ENCODE assay signal across 16 cellular contexts in the genomic region with DNA sequence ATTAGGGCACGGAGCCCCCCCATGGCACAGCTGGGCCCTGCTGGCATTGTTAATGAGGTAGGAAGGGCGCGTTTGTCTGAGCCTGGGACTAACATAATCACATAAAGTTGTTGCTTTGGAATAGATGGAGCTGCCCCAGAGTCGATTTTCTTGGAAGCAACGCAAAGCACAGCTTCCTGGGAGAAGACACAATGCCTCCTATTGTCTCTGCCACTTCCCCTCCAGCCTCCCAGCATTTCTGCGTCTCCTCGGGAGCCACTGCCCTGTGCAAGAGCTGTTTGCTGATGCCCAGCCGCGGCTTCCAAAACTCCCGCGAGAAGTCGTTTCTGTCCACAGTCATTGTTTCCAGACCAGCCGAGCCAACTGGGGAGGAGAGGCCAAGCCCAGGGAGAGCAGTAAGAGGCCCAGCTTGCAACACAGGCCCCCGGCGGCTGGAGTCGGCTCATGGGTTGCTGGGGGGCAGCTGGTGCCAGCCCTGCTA. TPM values are rescaled to one million over a fixed set of nuclear protein-coding genes. Genes with fewer than 3 reads are reported as not detected.
DNase-seq lines count a peak whose midpoint lies in the region; ATAC-seq and TF ChIP-seq lines count a peak whose summit lies in the region.
"Had no signal": no experiment of that assay in that cellular context is flagged by ENCODE, and none has a peak within 500 bp of the region (broad histone marks: within the 10 kb centered on the region; RNA-seq: fewer than 3 reads in every experiment).

No MANE protein-coding gene starts in this region.

- DNase-seq in caudate nucleus (lab: John Stamatoyannopoulos, UW) (peak in 59 of 61 donors; percentile 19 to 91 (median 75)), right cardiac atrium (peak; percentile 76 to 82 (median 81)), psoas muscle (peak; percentile 50 to 86)
- DNase-seq in activated CD4-positive, alpha-beta T cell treated with anti-CD3 and anti-CD28 coated beads, Interleukin-2, amount 50 U/mL, for 4 hours: no peak
- DNase-seq: activated CD4-positive, alpha-beta memory T cell treated with anti-CD3 and anti-CD28 coated beads, Interleukin-2, amount 10 ng/mL, durations not matched to agents 7 days and 5 days; dermis blood vessel endothelial cell; KBM-7; lower lobe of right lung; NCI-H1417; NCI-H226 had no signal

- H3K9me3 ChIP-seq in BLaER1 treated with 17β-estradiol and CSF1 and Interleukin-3, amounts not matched to agents 10 nM and 100 nM (replicated peaks in 1 of 11): peaks cover 0 to 11% (median 9%) of the 10 kb centered on the region in 11 experiments; a peak in 13 of 22 replicates
- H3K9me3 ChIP-seq in right cardiac atrium (ENCODE audit: control insufficient read depth, low read length) (peaks cover 3% of the 10 kb centered on the region), psoas muscle (no peaks in the 10 kb centered on the region)
- H3K9me3 ChIP-seq: A549, lower lobe of right lung had no signal

- no peaks in the 10 kb centered on the region for H4K20me1 ChIP-seq in BLaER1 treated with 17β-estradiol and CSF1 and Interleukin-3, amounts not matched to agents 10 nM and 100 nM

- H3K4me3 ChIP-seq in BLaER1 treated with 17β-estradiol and CSF1 and Interleukin-3, amounts not matched to agents 10 nM and 100 nM: no peak overlapping the region
- H3K4me3 ChIP-seq in right cardiac atrium (ENCODE audit: low read length) (no peak overlapping the region), psoas muscle (no peak overlapping the region)
- H3K4me3 ChIP-seq: A549, lower lobe of right lung, SK-N-MC had no signal

- no peaks in the 10 kb centered on the region for H3K27me3 ChIP-seq in BLaER1 treated with 17β-estradiol and CSF1 and Interleukin-3, amounts not matched to agents 10 nM and 100 nM
- H3K27me3 ChIP-seq in right cardiac atrium (ENCODE audit: control insufficient read depth, insufficient read depth): no peaks in the 10 kb centered on the region
- H3K27me3 ChIP-seq in psoas muscle (ENCODE audit: insufficient read depth in 3 of 3, low read length in 2 of 3): peaks cover 0 to 13% (median 12%) of the 10 kb centered on the region in 3 donors

- TF ChIP-seq CTCF in psoas muscle (IDR thresholded peaks at IDR 0.05): no peak

- no peaks in the 10 kb centered on the region for H3K36me3 ChIP-seq in BLaER1 treated with 17β-estradiol and CSF1 and Interleukin-3, amounts not matched to agents 10 nM and 100 nM
- no peaks in the 10 kb centered on the region for H3K36me3 ChIP-seq in psoas muscle (ENCODE audit: insufficient read depth in 1 of 2, low read depth in 1 of 2)
- H3K36me3 ChIP-seq: lower lobe of right lung had no signal

- H3K4me2 ChIP-seq in BLaER1 treated with 17β-estradiol and CSF1 and Interleukin-3, amounts not matched to agents 10 nM and 100 nM: peak overlapping the region; percentile 31 to 90 (median 78); a peak in 20 of 22 replicates
- H3K4me2 ChIP-seq: A549 had no signal

- 69% methylated on average over 16 of the region's 16 CpGs for WGBS in right cardiac atrium
- WGBS in psoas muscle, 3 donors: 28 to 47% (median 31%) methylated on average over 16 of the region's 16 CpGs

- H3K9ac ChIP-seq in BLaER1 treated with 17β-estradiol and CSF1 and Interleukin-3, amounts not matched to agents 10 nM and 100 nM: 0 out of 22 replicates have a peak overlapping the region, but pooled peaks of 1 of the 11 experiments have one; percentile 8

- peak overlapping the region in 3 of 11 experiments; percentile 30 to 51 (median 43); a peak in 6 of 22 replicates for H3K27ac ChIP-seq in BLaER1 treated with 17β-estradiol and CSF1 and Interleukin-3, amounts not matched to agents 10 nM and 100 nM
- H3K27ac ChIP-seq in caudate nucleus (ENCODE audit: low read depth, low read length) (peak overlapping the region; percentile 95), right cardiac atrium (ENCODE audit: low read length) (no peak overlapping the region), psoas muscle (no peak overlapping the region)
- H3K27ac ChIP-seq: A549, lower lobe of right lung, SK-N-MC had no signal

- peak; percentile 47 to 70 for ATAC-seq in right cardiac atrium
- ATAC-seq in psoas muscle: peak in 3 of 4 donors; percentile 21 to 67 (median 40)
- ATAC-seq in HG02588 (IDR thresholded peaks at IDR 0.05; ENCODE audit: unreplicated experiment): no peak
- no peak for ATAC-seq in GM19324 (IDR thresholded peaks at IDR 0.05; ENCODE audit: low FRiP score, unreplicated experiment)
- no peak for ATAC-seq in GM21723 (IDR thresholded peaks at IDR 0.05; ENCODE audit: unreplicated experiment)
- ATAC-seq: A549, lower lobe of right lung had no signal

- intact Hi-C loops in right cardiac atrium (cut with DNase I) (no loop called here), psoas muscle (cut with DNase I) (no loop called here)

- H3K4me1 ChIP-seq in BLaER1 treated with 17β-estradiol and CSF1 and Interleukin-3, amounts not matched to agents 10 nM and 100 nM: peaks cover 35 to 59% (median 55%) of the 10 kb centered on the region in 10 experiments
- H3K4me1 ChIP-seq in right cardiac atrium (ENCODE audit: control insufficient read depth, insufficient read depth, low read length) (no peaks in the 10 kb centered on the region), psoas muscle (no peaks in the 10 kb centered on the region)
- H3K4me1 ChIP-seq: lower lobe of right lung had no signal

RNA-seq across cellular contexts. Expression of gene ALDH1A3, which starts 18.1 kb away (rescaled TPM):
- total RNA-seq in right cardiac atrium (10 to 100 TPM in 1 of 4 donors, 1 to 10 TPM in 3; 8.4 to 10.3 (median 9.2) TPM), psoas muscle (10 to 100 TPM in 3 of 4 donors, 1 to 10 TPM in 1; 8.5 to 51.6 (median 23.1) TPM)
- polyA plus RNA-seq in right cardiac atrium (8.3 TPM), psoas muscle (10 to 100 TPM in 1 of 3 donors, 1 to 10 TPM in 2; 7.3 to 11.9 (median 8.0) TPM)
- total RNA-seq: activated CD4-positive, alpha-beta memory T cell treated with anti-CD3 and anti-CD28 coated beads, Interleukin-2, amount 10 ng/mL, durations not matched to agents 7 days and 5 days had no signal

RNA-seq across cellular contexts. Expression of gene LRRK1, which starts 57.6 kb away (rescaled TPM):
- total RNA-seq in right cardiac atrium (1 to 10 TPM; 4.4 to 7.6 (median 6.2) TPM), psoas muscle (1 to 10 TPM; 2.6 to 7.6 (median 4.5) TPM)
- polyA plus RNA-seq in right cardiac atrium (2.9 TPM), psoas muscle (1 to 10 TPM in 2 of 3 donors, under 1 TPM in 1; 0.91 to 2.3 (median 1.8) TPM)

Comparison
In these comparisons a context has a peak if more than half of its experiments do, and no peak if none do; other contexts are left out.
1. DNase-seq: peak in caudate nucleus (59 of 61), right cardiac atrium (3 of 3) and psoas muscle (2 of 2); none in activated CD4-positive, alpha-beta T cell treated with anti-CD3 and anti-CD28 coated beads, Interleukin-2, amount 50 U/mL, for 4 hours (0 of 2).
2. ATAC-seq: peak in right cardiac atrium (2 of 2) and psoas muscle (3 of 4); none in HG02588 (single experiment), GM19324 (single experiment) and GM21723 (single experiment).